In the genomic region with DNA sequence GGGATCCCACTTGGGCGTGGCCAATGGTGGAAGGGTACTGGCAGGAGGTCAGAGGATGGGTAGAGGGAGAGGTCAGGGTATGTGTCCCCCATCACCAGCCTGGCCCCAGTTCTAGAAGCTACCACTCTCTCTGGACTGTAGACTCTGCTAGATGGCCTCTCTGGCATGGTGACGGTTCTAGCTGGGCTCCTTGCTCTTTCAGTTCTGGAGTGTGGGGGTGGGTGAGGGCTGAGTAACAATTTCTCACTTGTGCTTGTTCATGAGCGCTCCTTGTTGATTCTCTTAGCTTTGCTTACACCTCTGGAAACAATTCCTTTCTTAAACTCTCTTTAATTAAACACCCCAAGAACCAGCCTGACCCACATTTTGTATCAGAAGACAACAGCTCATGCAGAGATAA, we compare ENCODE assay signal across 23 cellular contexts. TPM values are rescaled to one million over a fixed set of nuclear protein-coding genes. Genes with fewer than 3 reads are reported as not detected.
DNase-seq lines count a peak whose midpoint lies in the region; ATAC-seq, FAIRE-seq and TF ChIP-seq lines count a peak whose summit lies in the region.
"Had no signal": no experiment of that assay in that cellular context is flagged by ENCODE, and none has a peak within 500 bp of the region (broad histone marks: within the 10 kb centered on the region; RNA-seq: fewer than 3 reads in every experiment).

No MANE protein-coding gene starts in this region.

- H2AFZ ChIP-seq in GM12878 (ENCODE audit: control insufficient read depth, low read depth, low read length) = no peak overlapping the region

- H3K36me3 Mint-ChIP-seq in activated CD4-positive, alpha-beta T cell treated with anti-CD3 and anti-CD28 coated beads for 36 hours (ENCODE audit: low read depth) = peaks cover 32% of the 10 kb centered on the region
- peaks cover 38% of the 10 kb centered on the region for H3K36me3 Mint-ChIP-seq in activated naive CD4-positive, alpha-beta T cell treated with anti-CD3 and anti-CD28 coated beads, Interleukin-2, amount 10 ng/mL, durations not matched to agents 7 days and 5 days

- H3K27ac ChIP-seq in GM12878 (ENCODE audit: control insufficient read depth, insufficient read depth) = no peak overlapping the region
- H3K27ac ChIP-seq: 22Rv1, A549, C4-2B had no signal

- H3K4me3 ChIP-seq in GM12878 = no peak overlapping the region
- H3K4me3 ChIP-seq: A549 had no signal

- BruUV-seq in GM12878 (replicated peaks; lab: Mats Ljungman, UMichigan) = no TSS peak

- H3K27me3 Mint-ChIP-seq in activated CD4-positive, alpha-beta T cell treated with anti-CD3 and anti-CD28 coated beads for 36 hours = no peaks in the 10 kb centered on the region
- H3K27me3 Mint-ChIP-seq in activated naive CD4-positive, alpha-beta T cell treated with anti-CD3 and anti-CD28 coated beads, Interleukin-2, amount 10 ng/mL, durations not matched to agents 7 days and 5 days = no peaks in the 10 kb centered on the region
- H3K27me3 Mint-ChIP-seq: CD4-positive, alpha-beta T cell had no signal

- ATAC-seq in activated CD4-positive, alpha-beta T cell treated with anti-CD3 and anti-CD28 coated beads for 36 hours = no peak
- no peak for ATAC-seq in GM12878
- no peak for ATAC-seq in GM19455 (IDR thresholded peaks at IDR 0.05; ENCODE audit: unreplicated experiment)
- ATAC-seq: A549, HCT116 had no signal

- peaks cover 3% of the 10 kb centered on the region for H3K4me1 Mint-ChIP-seq in activated CD4-positive, alpha-beta T cell treated with anti-CD3 and anti-CD28 coated beads for 36 hours
- H3K4me1 Mint-ChIP-seq in activated naive CD4-positive, alpha-beta T cell treated with anti-CD3 and anti-CD28 coated beads, Interleukin-2, amount 10 ng/mL, durations not matched to agents 7 days and 5 days = no peaks in the 10 kb centered on the region

- intact Hi-C loops in activated CD4-positive, alpha-beta T cell treated with anti-CD3 and anti-CD28 coated beads for 36 hours (cut with DNase I, micrococcal nuclease) = no loop called here
- intact Hi-C loops in GM12878 (cut with micrococcal nuclease; ENCODE audit: unreplicated experiment) = no loop called here

- H3K9me3 ChIP-seq in GM12878 (replicated peaks; ENCODE audit: control insufficient read depth, insufficient read depth, low read length) = no peaks in the 10 kb centered on the region
- H3K9me3 ChIP-seq: A549, Caco-2 had no signal

- TF ChIP-seq CTCF in GM12878 (IDR thresholded peaks at IDR 0.05 in 2 of 3, conservative IDR thresholded peaks at IDR 0.05 in 1 of 3; ENCODE audit: control insufficient read depth in 2 of 3, extremely low read depth in 1 of 3, insufficient read depth in 1 of 3, low read depth in 3 of 3, low read length in 3 of 3) = no peak

- no peaks in the 10 kb centered on the region for H3K4me1 ChIP-seq in GM12878 (ENCODE audit: control insufficient read depth, insufficient read depth, low read length)
- H3K4me1 ChIP-seq: A549, Caco-2 had no signal

- SMC1A ChIA-PET in GM12878 (lab: Charles Lee; ENCODE audit: uncharacterized antibody, unreplicated experiment) = no interaction called here

- CTCF ChIA-PET in activated CD4-positive, alpha-beta T cell treated with anti-CD3 and anti-CD28 coated beads for 36 hours (lab: Charles Lee) = no interaction called here
- CTCF ChIA-PET in activated naive CD4-positive, alpha-beta T cell treated with anti-CD3 and anti-CD28 coated beads, Interleukin-2, amount 10 ng/mL, durations not matched to agents 7 days and 5 days (lab: Charles Lee) = interaction anchor here (1.0 kb wide), 1 partner anchor 12 kb away, joined by 3 read pairs; no protein-coding TSS in a partner anchor
- CTCF ChIA-PET in GM12878 (lab: Yijun Ruan, JAX) = interaction anchor here (1.0 kb wide), 1 partner anchor 67 kb away, joined by 3 read pairs; no protein-coding TSS in a partner anchor

- POLR2A ChIA-PET in activated CD4-positive, alpha-beta T cell treated with anti-CD3 and anti-CD28 coated beads for 36 hours (lab: Charles Lee) = no interaction called here
- POLR2A ChIA-PET in GM12878 (lab: Charles Lee) = no interaction called here

- H3K4me3 Mint-ChIP-seq in activated CD4-positive, alpha-beta T cell treated with anti-CD3 and anti-CD28 coated beads for 36 hours = no peak overlapping the region
- no peak overlapping the region for H3K4me3 Mint-ChIP-seq in activated naive CD4-positive, alpha-beta T cell treated with anti-CD3 and anti-CD28 coated beads, Interleukin-2, amount 10 ng/mL, durations not matched to agents 7 days and 5 days
- H3K4me3 Mint-ChIP-seq: CD4-positive, alpha-beta T cell; HFFc6 had no signal

- DNase-seq in activated CD4-positive, alpha-beta T cell treated with anti-CD3 and anti-CD28 coated beads for 36 hours = no peak
- no peak for DNase-seq in activated CD4-positive, alpha-beta T cell treated with anti-CD3 and anti-CD28 coated beads, Interleukin-2, amount 50 U/mL, for 48 hours
- no peak for DNase-seq in activated naive CD4-positive, alpha-beta T cell treated with anti-CD3 and anti-CD28 coated beads, Interleukin-2, amount 10 ng/mL, durations not matched to agents 7 days and 5 days
- DNase-seq in activated naive CD4-positive, alpha-beta T cell treated with Interleukin-2 at 50 U/mL for 16 hours = no peak
- DNase-seq in GM12878 (ENCODE audit: low read depth, low spot score) (no peak), hepatic stellate cell (ENCODE audit: low spot score) (no peak)
- DNase-seq: AML-193; Caco-2; CD4-positive, alpha-beta T cell; GOT3; H7; HFFc6; IMR-90 had no signal

- no peak overlapping the region for H3K4me2 ChIP-seq in GM12878 (ENCODE audit: control insufficient read depth, insufficient read depth)
- H3K4me2 ChIP-seq: A549 had no signal

- no peak for TF ChIP-seq POLR2A in GM12878 (IDR thresholded peaks at IDR 0.05; ENCODE audit: low read depth, low read length)

- no peak for TF ChIP-seq RAD21 in GM12878 (IDR thresholded peaks at IDR 0.05; ENCODE audit: insufficient read depth, low read depth, low read length)

- peaks cover 14 to 31% of the 10 kb centered on the region in 2 experiments for H3K36me3 ChIP-seq in GM12878 (ENCODE audit: control insufficient read depth in 2 of 2, insufficient read depth in 2 of 2, low read length in 1 of 2)

- no peaks in the 10 kb centered on the region for H3K79me2 ChIP-seq in GM12878 (ENCODE audit: control insufficient read depth, insufficient read depth, low read length)

- FAIRE-seq in GM12878 (lab: Jason Lieb, UNC) = no peak
- FAIRE-seq: A549, D721Med, G401.6, GM12892, GM18507, HTR-8/SVneo had no signal

- no peaks in the 10 kb centered on the region for H4K20me1 ChIP-seq in GM12878 (ENCODE audit: control insufficient read depth, insufficient read depth)

- in situ Hi-C loops in GM12878 (cut with MboI) = no loop called here

- WGBS in GM12878 (ENCODE audit: insufficient coverage, insufficient replicate concordance, low lambda C conversion rate, missing lambda C conversion rate) = 96% methylated on average over 3 of the region's 3 CpGs

- RAD21 ChIA-PET in GM12878 (lab: Charles Lee; ENCODE audit: unreplicated experiment) = interaction anchor here (2.5 kb wide), 1 partner anchor 87 kb away, joined by 6 read pairs; no protein-coding TSS in a partner anchor

- H3K9me3 Mint-ChIP-seq in activated CD4-positive, alpha-beta T cell treated with anti-CD3 and anti-CD28 coated beads for 36 hours (ENCODE audit: low read depth) = no peaks in the 10 kb centered on the region
- no peaks in the 10 kb centered on the region for H3K9me3 Mint-ChIP-seq in activated naive CD4-positive, alpha-beta T cell treated with anti-CD3 and anti-CD28 coated beads, Interleukin-2, amount 10 ng/mL, durations not matched to agents 7 days and 5 days
- H3K9me3 Mint-ChIP-seq: CD4-positive, alpha-beta T cell; HFFc6 had no signal

- H3K27me3 ChIP-seq in GM12878 (replicated peaks in 1 of 2; ENCODE audit: control insufficient read depth in 2 of 2, insufficient read depth in 2 of 2, low read length in 1 of 2) = no peaks in the 10 kb centered on the region

- TF ChIP-seq EP300 in GM12878 (IDR thresholded peaks at IDR 0.05; ENCODE audit: borderline replicate concordance in 1 of 2, control insufficient read depth in 1 of 2, low read depth in 2 of 2, low read length in 2 of 2) = no peak

- peak overlapping the region; percentile 51 for H3K27ac Mint-ChIP-seq in activated CD4-positive, alpha-beta T cell treated with anti-CD3 and anti-CD28 coated beads for 36 hours
- H3K27ac Mint-ChIP-seq in activated naive CD4-positive, alpha-beta T cell treated with anti-CD3 and anti-CD28 coated beads, Interleukin-2, amount 10 ng/mL, durations not matched to agents 7 days and 5 days = peak overlapping the region; percentile 28
- H3K27ac Mint-ChIP-seq: CD4-positive, alpha-beta T cell; HFFc6 had no signal

- no peak overlapping the region for H3K9ac ChIP-seq in GM12878 (ENCODE audit: control insufficient read depth, insufficient read depth, low read length)

TF ChIP-seq in GM12878, 131 proteins besides CTCF, POLR2A, EP300 and RAD21 (continues in another document):
- no peak for TF ChIP-seq MYB (IDR thresholded peaks at IDR 0.05; ENCODE audit: borderline replicate concordance, low read depth, low read length)

RNA-seq across cellular contexts. Expression of gene EXOSC10, which starts 25.3 kb away (rescaled TPM):
- 10 to 100 TPM; 74.3 to 89.6 TPM for total RNA-seq in activated CD4-positive, alpha-beta T cell treated with anti-CD3 and anti-CD28 coated beads for 36 hours
- 139 and 147 TPM in 2 replicates for total RNA-seq in GM12878 (2013; cell fraction: nucleolus; rRNA removed)
- 70.3 and 81.2 TPM in 2 replicates for total RNA-seq in GM12878 (2014; rRNA removed)
- 54.3 and 58.3 TPM in 2 replicates for total RNA-seq in GM12878 (2014; rRNA removed; fragmentation: Illumina TruSeq; extraction: Trizol)
- 60.0 and 62.5 TPM in 2 replicates for total RNA-seq in GM12878 (2021)
- polyA plus RNA-seq in GM12878 (2011; ENCODE audit: low read depth) = 31.0 TPM
- 52.8 and 60.4 TPM in 2 replicates for polyA plus RNA-seq in GM12878 (2011; rRNA removed)
- 60.7 and 64.8 TPM in 2 replicates for polyA plus RNA-seq in GM12878 (2011; cell fraction: cytosol; rRNA removed)
- polyA plus RNA-seq in GM12878 (2011; cell fraction: nucleus; rRNA removed) = 155 and 161 TPM in 2 replicates
- 41.6 and 44.9 TPM in 2 replicates for polyA plus RNA-seq in GM12878 (2012)
- polyA plus RNA-seq in GM12878 (2014; fragmentation: Illumina TruSeq; extraction: Trizol) = 75.6 and 78.9 TPM in 2 replicates
- 10 to 100 TPM; 16.2 to 16.7 TPM for polyA plus RNA-seq in GM12878 (2014; fragmentation: Nextera tagmentation; extraction: Ambion mirVana)
- 70.7 and 76.0 TPM in 2 replicates for polyA plus RNA-seq in GM12878 (2014; rRNA removed)
- 10 to 100 TPM; 78.6 to 86.5 TPM for polyA plus RNA-seq in GM12878 (2016; fragmentation: Nextera tagmentation; extraction: Ambion mirVana)
- 62.0 and 63.1 TPM in 2 replicates for polyA minus RNA-seq in GM12878 (2011; rRNA and poly(A)+ RNA removed)
- polyA minus RNA-seq in GM12878 (2011; cell fraction: cytosol; rRNA and poly(A)+ RNA removed) = 15.4 and 19.5 TPM in 2 replicates
- polyA minus RNA-seq in GM12878 (2011; cell fraction: nucleus; rRNA and poly(A)+ RNA removed) = 39.3 and 59.6 TPM in 2 replicates
